Comparison of ENCODE assay signal across 2 cellular contexts in genomic region chr15:85773249-85773648, GRCh38.
TF ChIP-seq lines count a peak whose summit lies in the region.

No MANE protein-coding gene starts in this region.

TF ChIP-seq in liver, 16 proteins besides CTCF, POLR2A, EP300 and RAD21:
- TF ChIP-seq ATF3 (IDR thresholded peaks at IDR 0.05) (no peak), HNF4A (conservative IDR thresholded peaks at IDR 0.05) (no peak), EGR1 (IDR thresholded peaks at IDR 0.05; ENCODE audit: low read depth in 2 of 2) (no peak), TAF1 (conservative IDR thresholded peaks at IDR 0.05) (no peak), REST (IDR thresholded peaks at IDR 0.05) (no peak), FOXA2 (IDR thresholded peaks at IDR 0.05) (no peak), RXRA (IDR thresholded peaks at IDR 0.05) (no peak), NR2F2 (IDR thresholded peaks at IDR 0.05) (no peak), FOXA1 (IDR thresholded peaks at IDR 0.05) (no peak), GABPA (IDR thresholded peaks at IDR 0.05 in 1 of 2, conservative IDR thresholded peaks at IDR 0.05 in 1 of 2) (no peak), JUND (IDR thresholded peaks at IDR 0.05) (no peak), HNF4G (IDR thresholded peaks at IDR 0.05) (no peak), YY1 (IDR thresholded peaks at IDR 0.05) (no peak), SP1 (IDR thresholded peaks at IDR 0.05) (no peak)
- TF ChIP-seq, protein P1, sequence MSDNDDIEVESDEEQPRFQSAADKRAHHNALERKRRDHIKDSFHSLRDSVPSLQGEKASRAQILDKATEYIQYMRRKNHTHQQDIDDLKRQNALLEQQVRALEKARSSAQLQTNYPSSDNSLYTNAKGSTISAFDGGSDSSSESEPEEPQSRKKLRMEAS (IDR thresholded peaks at IDR 0.05): no peak
- TF ChIP-seq, protein P2, sequence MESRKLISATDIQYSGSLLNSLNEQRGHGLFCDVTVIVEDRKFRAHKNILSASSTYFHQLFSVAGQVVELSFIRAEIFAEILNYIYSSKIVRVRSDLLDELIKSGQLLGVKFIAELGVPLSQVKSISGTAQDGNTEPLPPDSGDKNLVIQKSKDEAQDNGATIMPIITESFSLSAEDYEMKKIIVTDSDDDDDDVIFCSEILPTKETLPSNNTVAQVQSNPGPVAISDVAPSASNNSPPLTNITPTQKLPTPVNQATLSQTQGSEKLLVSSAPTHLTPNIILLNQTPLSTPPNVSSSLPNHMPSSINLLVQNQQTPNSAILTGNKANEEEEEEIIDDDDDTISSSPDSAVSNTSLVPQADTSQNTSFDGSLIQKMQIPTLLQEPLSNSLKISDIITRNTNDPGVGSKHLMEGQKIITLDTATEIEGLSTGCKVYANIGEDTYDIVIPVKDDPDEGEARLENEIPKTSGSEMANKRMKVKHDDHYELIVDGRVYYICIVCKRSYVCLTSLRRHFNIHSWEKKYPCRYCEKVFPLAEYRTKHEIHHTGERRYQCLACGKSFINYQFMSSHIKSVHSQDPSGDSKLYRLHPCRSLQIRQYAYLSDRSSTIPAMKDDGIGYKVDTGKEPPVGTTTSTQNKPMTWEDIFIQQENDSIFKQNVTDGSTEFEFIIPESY (IDR thresholded peaks at IDR 0.05): no peak

TF ChIP-seq in HepG2, 621 proteins besides CTCF, POLR2A, EP300 and RAD21:
- TF ChIP-seq TRIM24 (CRISPR knock-in tag; IDR thresholded peaks at IDR 0.05) (no peak), HOMEZ (CRISPR knock-in tag; IDR thresholded peaks at IDR 0.05; ENCODE audit: low read depth) (no peak), ZNF549 (CRISPR knock-in tag; IDR thresholded peaks at IDR 0.05) (no peak), SIX1 (CRISPR knock-in tag; IDR thresholded peaks at IDR 0.05; ENCODE audit: borderline replicate concordance) (no peak), SPEN (CRISPR knock-in tag; IDR thresholded peaks at IDR 0.05; ENCODE audit: low read depth) (no peak), ZNF737 (CRISPR knock-in tag; IDR thresholded peaks at IDR 0.05; ENCODE audit: borderline replicate concordance) (no peak), ZNF781 (CRISPR knock-in tag; IDR thresholded peaks at IDR 0.05; ENCODE audit: borderline replicate concordance, not compliant biosample characterization) (no peak), JUN (CRISPR knock-in tag; IDR thresholded peaks at IDR 0.05) (no peak), ZNF383 (CRISPR knock-in tag; IDR thresholded peaks at IDR 0.05; ENCODE audit: borderline replicate concordance) (no peak), ZNF496 (CRISPR knock-in tag; IDR thresholded peaks at IDR 0.05; ENCODE audit: insufficient replicate concordance) (no peak), FOXK1 (CRISPR knock-in tag; IDR thresholded peaks at IDR 0.05; ENCODE audit: borderline replicate concordance, low read depth) (no peak), ZNF629 (CRISPR knock-in tag; conservative IDR thresholded peaks at IDR 0.05) (no peak), ZBTB7B (CRISPR knock-in tag; IDR thresholded peaks at IDR 0.05) (no peak), BRD4 (CRISPR knock-in tag; IDR thresholded peaks at IDR 0.05) (no peak)
